In the genomic region with DNA sequence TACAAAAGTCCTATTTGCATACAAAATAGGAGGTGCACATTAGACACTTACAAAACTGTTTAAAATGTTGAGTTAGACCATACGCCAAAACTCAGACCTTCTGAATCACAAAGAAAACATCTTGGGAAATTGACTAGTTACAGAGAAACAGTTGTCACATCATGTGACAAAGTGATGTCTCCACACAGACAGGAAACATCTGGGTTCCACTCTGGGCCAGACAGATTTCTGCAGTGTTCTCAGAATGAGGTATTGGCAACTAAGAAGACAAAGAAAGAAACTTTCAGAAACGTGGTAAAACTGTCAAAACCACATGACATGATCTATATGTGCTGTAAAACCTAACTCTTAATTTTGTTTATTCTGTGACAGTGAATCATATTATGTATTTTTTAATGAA, we compare ENCODE assay signal across 24 cellular contexts. TPM values are rescaled to one million over a fixed set of nuclear protein-coding genes. Genes with fewer than 3 reads are reported as not detected.
A peak's percentile ranks its signal among the peaks of the same experiment; 100 is the strongest.
DNase-seq lines count a peak whose midpoint lies in the region; ATAC-seq and TF ChIP-seq lines count a peak whose summit lies in the region.
"Had no signal": no experiment of that assay in that cellular context is flagged by ENCODE, and none has a peak within 500 bp of the region (broad histone marks: within the 10 kb centered on the region; RNA-seq: fewer than 3 reads in every experiment).

No MANE protein-coding gene starts in this region.

- H3K36me3 Mint-ChIP-seq in natural killer cell = peaks cover 13% of the 10 kb centered on the region
- H3K36me3 Mint-ChIP-seq in activated CD4-positive, alpha-beta memory T cell treated with anti-CD3 and anti-CD28 coated beads for 36 hours = peaks cover 74% of the 10 kb centered on the region
- H3K36me3 Mint-ChIP-seq in activated CD4-positive, alpha-beta T cell treated with anti-CD3 and anti-CD28 coated beads, Interleukin-2, amount 10 ng/mL, durations not matched to agents 24 days and 14 days (ENCODE audit: low read depth) = peaks cover 6% of the 10 kb centered on the region

- CTCF ChIA-PET in activated CD4-positive, alpha-beta memory T cell treated with anti-CD3 and anti-CD28 coated beads for 36 hours (lab: Charles Lee) = no interaction called here

- H3K27ac ChIP-seq in BLaER1 treated with 17β-estradiol and CSF1 and Interleukin-3, amounts not matched to agents 10 nM and 100 nM = peak overlapping the region; percentile 29 to 98 (median 76); a peak in 20 of 22 replicates
- no peak overlapping the region for H3K27ac ChIP-seq in upper lobe of right lung

- no peak overlapping the region; a peak in 1 of 20 replicates for H3K4me3 ChIP-seq in BLaER1 treated with 17β-estradiol and CSF1 and Interleukin-3, amounts not matched to agents 10 nM and 100 nM
- no peak overlapping the region for H3K4me3 ChIP-seq in upper lobe of right lung

- intact Hi-C loops in natural killer cell (cut with micrococcal nuclease) (no loop called here), upper lobe of right lung (cut with DNase I) (no loop called here)
- intact Hi-C loops in activated CD4-positive, alpha-beta memory T cell treated with anti-CD3 and anti-CD28 coated beads for 36 hours (cut with micrococcal nuclease) = no loop called here
- intact Hi-C loops in activated CD4-positive, alpha-beta T cell treated with anti-CD3 and anti-CD28 coated beads, Interleukin-2, amount 10 ng/mL, durations not matched to agents 24 days and 14 days (cut with micrococcal nuclease) = no loop called here

- peaks cover 0 to 5% of the 10 kb centered on the region in 2 donors for H3K9me3 Mint-ChIP-seq in natural killer cell
- peaks cover 46% of the 10 kb centered on the region for H3K9me3 Mint-ChIP-seq in activated CD4-positive, alpha-beta memory T cell treated with anti-CD3 and anti-CD28 coated beads for 36 hours
- H3K9me3 Mint-ChIP-seq in activated CD4-positive, alpha-beta T cell treated with anti-CD3 and anti-CD28 coated beads, Interleukin-2, amount 10 ng/mL, durations not matched to agents 24 days and 14 days = peaks cover 26% of the 10 kb centered on the region

- peak; percentile 39 to 94 (median 91) for ATAC-seq in natural killer cell
- no peak for ATAC-seq in upper lobe of right lung

- H3K27me3 ChIP-seq in BLaER1 treated with 17β-estradiol and CSF1 and Interleukin-3, amounts not matched to agents 10 nM and 100 nM = no peaks in the 10 kb centered on the region
- H3K27me3 ChIP-seq in upper lobe of right lung = no peaks in the 10 kb centered on the region
- H3K27me3 ChIP-seq: BE2C had no signal

- H3K4me2 ChIP-seq in BLaER1 treated with 17β-estradiol and CSF1 and Interleukin-3, amounts not matched to agents 10 nM and 100 nM = peak overlapping the region in 8 of 11 experiments; percentile 4 to 45 (median 23); a peak in 11 of 22 replicates
- H3K4me2 ChIP-seq: SK-N-SH had no signal

- H3K9ac ChIP-seq in BLaER1 treated with 17β-estradiol and CSF1 and Interleukin-3, amounts not matched to agents 10 nM and 100 nM = peak overlapping the region in 7 of 11 experiments; percentile 2 to 78 (median 51); a peak in 8 of 22 replicates
- H3K9ac ChIP-seq: SK-N-SH had no signal

- no peaks in the 10 kb centered on the region for H4K20me1 ChIP-seq in BLaER1 treated with 17β-estradiol and CSF1 and Interleukin-3, amounts not matched to agents 10 nM and 100 nM

- peaks cover 63 to 99% (median 81%) of the 10 kb centered on the region in 11 experiments for H3K36me3 ChIP-seq in BLaER1 treated with 17β-estradiol and CSF1 and Interleukin-3, amounts not matched to agents 10 nM and 100 nM
- H3K36me3 ChIP-seq in upper lobe of right lung = no peaks in the 10 kb centered on the region
- H3K36me3 ChIP-seq: BE2C had no signal

- H3K4me1 Mint-ChIP-seq in natural killer cell = peaks cover 10% of the 10 kb centered on the region in 2 donors
- no peaks in the 10 kb centered on the region for H3K4me1 Mint-ChIP-seq in activated CD4-positive, alpha-beta memory T cell treated with anti-CD3 and anti-CD28 coated beads for 36 hours (ENCODE audit: low read depth)
- no peaks in the 10 kb centered on the region for H3K4me1 Mint-ChIP-seq in activated CD4-positive, alpha-beta T cell treated with anti-CD3 and anti-CD28 coated beads, Interleukin-2, amount 10 ng/mL, durations not matched to agents 24 days and 14 days
- H3K4me1 Mint-ChIP-seq: CD4-positive, alpha-beta memory T cell had no signal

- TF ChIP-seq CTCF in natural killer cell (IDR thresholded peaks at IDR 0.05) = no peak
- no peak for TF ChIP-seq CTCF in upper lobe of right lung (IDR thresholded peaks at IDR 0.05)

- peaks cover 0 to 23% (median 9%) of the 10 kb centered on the region in 10 experiments; a peak in 9 of 20 replicates for H3K4me1 ChIP-seq in BLaER1 treated with 17β-estradiol and CSF1 and Interleukin-3, amounts not matched to agents 10 nM and 100 nM
- H3K4me1 ChIP-seq in upper lobe of right lung = no peaks in the 10 kb centered on the region
- H3K4me1 ChIP-seq: BE2C had no signal

- DNase-seq in Kasumi-1 (lab: John Stamatoyannopoulos, UW) = peak; percentile 5 to 10
- DNase-seq in dermis blood vessel endothelial cell = peak; percentile 36
- no peak for DNase-seq in natural killer cell
- no peak for DNase-seq in activated CD4-positive, alpha-beta memory T cell treated with anti-CD3 and anti-CD28 coated beads for 36 hours
- DNase-seq in activated CD4-positive, alpha-beta T cell treated with anti-CD3 and anti-CD28 coated beads, Interleukin-2, amount 10 ng/mL, durations not matched to agents 24 days and 14 days = no peak
- DNase-seq in NCI-H510A treated with DMSO at 0.1 percent for 48 hours (lab: John Stamatoyannopoulos, UW) = no peak
- no peak for DNase-seq in upper lobe of right lung
- DNase-seq: BE2C; Calu3; CD4-positive, alpha-beta memory T cell; EL; H7; Karpas-422; NCI-H1105 treated with DMSO at 0.1 percent for 48 hours; NCI-H1694; NCI-H2081 treated with DMSO at 0.1 percent for 48 hours; NCI-H446 treated with DMSO at 0.1 percent for 48 hours; NCI-H748 treated with DMSO at 0.1 percent for 48 hours; OCI-M1; SHP77 treated with DMSO at 0.1 percent for 48 hours; SK-N-SH had no signal

- H3K9me3 ChIP-seq in BLaER1 treated with 17β-estradiol and CSF1 and Interleukin-3, amounts not matched to agents 10 nM and 100 nM (replicated peaks in 1 of 11) = peaks cover 92 to 100% (median 99%) of the 10 kb centered on the region in 11 experiments
- peaks cover 8% of the 10 kb centered on the region for H3K9me3 ChIP-seq in upper lobe of right lung
- H3K9me3 ChIP-seq: BE2C, SK-N-SH had no signal

- H3K27ac Mint-ChIP-seq in natural killer cell = peak overlapping the region; percentile 71 to 89
- no peak overlapping the region for H3K27ac Mint-ChIP-seq in activated CD4-positive, alpha-beta memory T cell treated with anti-CD3 and anti-CD28 coated beads for 36 hours
- no peak overlapping the region for H3K27ac Mint-ChIP-seq in activated CD4-positive, alpha-beta T cell treated with anti-CD3 and anti-CD28 coated beads, Interleukin-2, amount 10 ng/mL, durations not matched to agents 24 days and 14 days
- H3K27ac Mint-ChIP-seq: CD4-positive, alpha-beta memory T cell had no signal

- POLR2A ChIA-PET in activated CD4-positive, alpha-beta memory T cell treated with anti-CD3 and anti-CD28 coated beads for 36 hours (lab: Charles Lee) = no interaction called here

- peak overlapping the region; percentile 14 for H3K4me3 Mint-ChIP-seq in natural killer cell
- no peak overlapping the region for H3K4me3 Mint-ChIP-seq in activated CD4-positive, alpha-beta memory T cell treated with anti-CD3 and anti-CD28 coated beads for 36 hours
- H3K4me3 Mint-ChIP-seq in activated CD4-positive, alpha-beta T cell treated with anti-CD3 and anti-CD28 coated beads, Interleukin-2, amount 10 ng/mL, durations not matched to agents 24 days and 14 days = no peak overlapping the region
- H3K4me3 Mint-ChIP-seq: CD4-positive, alpha-beta memory T cell had no signal

- no peaks in the 10 kb centered on the region for H3K27me3 Mint-ChIP-seq in natural killer cell (ENCODE audit: low read depth in 2 of 2)
- H3K27me3 Mint-ChIP-seq in activated CD4-positive, alpha-beta memory T cell treated with anti-CD3 and anti-CD28 coated beads for 36 hours = no peaks in the 10 kb centered on the region
- H3K27me3 Mint-ChIP-seq in activated CD4-positive, alpha-beta T cell treated with anti-CD3 and anti-CD28 coated beads, Interleukin-2, amount 10 ng/mL, durations not matched to agents 24 days and 14 days = no peaks in the 10 kb centered on the region
- H3K27me3 Mint-ChIP-seq: CD4-positive, alpha-beta memory T cell had no signal

RNA-seq across cellular contexts. Expression of a gene that starts 6.7 kb away (rescaled TPM):
- total RNA-seq in dermis blood vessel endothelial cell = 1.1 and 1.2 TPM in 2 replicates
- total RNA-seq in natural killer cell = 1 to 10 TPM; 3.1 to 9.6 (median 4.3) TPM
- 1 to 10 TPM; 2.4 to 3.4 TPM for total RNA-seq in activated CD4-positive, alpha-beta memory T cell treated with anti-CD3 and anti-CD28 coated beads for 36 hours
- total RNA-seq in activated CD4-positive, alpha-beta T cell treated with anti-CD3 and anti-CD28 coated beads, Interleukin-2, amount 10 ng/mL, durations not matched to agents 24 days and 14 days = 0.69 and 0.72 TPM in 2 replicates
- 4.2 TPM for total RNA-seq in upper lobe of right lung
- total RNA-seq: Calu3, HT-29 had no signal

RNA-seq across cellular contexts. Expression of a gene that starts 44.2 kb away (rescaled TPM):
- total RNA-seq in dermis blood vessel endothelial cell (8.8 and 10.2 TPM in 2 replicates), natural killer cell (10 to 100 TPM; 12.6 to 19.6 (median 17.6) TPM), upper lobe of right lung (4.4 TPM)
- total RNA-seq in activated CD4-positive, alpha-beta memory T cell treated with anti-CD3 and anti-CD28 coated beads for 36 hours = 1 to 10 TPM; 4.3 TPM
- total RNA-seq in activated CD4-positive, alpha-beta T cell treated with anti-CD3 and anti-CD28 coated beads, Interleukin-2, amount 10 ng/mL, durations not matched to agents 24 days and 14 days = 2.2 and 3.6 TPM in 2 replicates
- total RNA-seq: A172 had no signal

RNA-seq across cellular contexts. Expression of a gene that starts 46.2 kb away (rescaled TPM):
- total RNA-seq in dermis blood vessel endothelial cell (6.1 and 7.5 TPM in 2 replicates), natural killer cell (1 to 10 TPM; 6.3 to 9.5 (median 8.0) TPM), upper lobe of right lung (5.2 TPM)
- total RNA-seq in activated CD4-positive, alpha-beta memory T cell treated with anti-CD3 and anti-CD28 coated beads for 36 hours = 1 to 10 TPM; 5.3 to 7.2 TPM
- total RNA-seq in activated CD4-positive, alpha-beta T cell treated with anti-CD3 and anti-CD28 coated beads, Interleukin-2, amount 10 ng/mL, durations not matched to agents 24 days and 14 days = 3.4 and 3.5 TPM in 2 replicates

Comparison
In these comparisons a context has a peak if more than half of its experiments do, and no peak if none do; other contexts are left out.
1. DNase-seq: peak in Kasumi-1 (2 of 2) and dermis blood vessel endothelial cell (single experiment); none in natural killer cell (single experiment), activated CD4-positive, alpha-beta memory T cell treated with anti-CD3 and anti-CD28 coated beads for 36 hours (single experiment), activated CD4-positive, alpha-beta T cell treated with anti-CD3 and anti-CD28 coated beads, Interleukin-2, amount 10 ng/mL, durations not matched to agents 24 days and 14 days (single experiment), NCI-H510A treated with DMSO at 0.1 percent for 48 hours (single experiment) and upper lobe of right lung (single experiment).
2. H3K27ac Mint-ChIP-seq: peak in natural killer cell (2 of 2); none in activated CD4-positive, alpha-beta memory T cell treated with anti-CD3 and anti-CD28 coated beads for 36 hours (single experiment) and activated CD4-positive, alpha-beta T cell treated with anti-CD3 and anti-CD28 coated beads, Interleukin-2, amount 10 ng/mL, durations not matched to agents 24 days and 14 days (single experiment).